14 cellular contexts compared by ENCODE assay signal in the genomic region with DNA sequence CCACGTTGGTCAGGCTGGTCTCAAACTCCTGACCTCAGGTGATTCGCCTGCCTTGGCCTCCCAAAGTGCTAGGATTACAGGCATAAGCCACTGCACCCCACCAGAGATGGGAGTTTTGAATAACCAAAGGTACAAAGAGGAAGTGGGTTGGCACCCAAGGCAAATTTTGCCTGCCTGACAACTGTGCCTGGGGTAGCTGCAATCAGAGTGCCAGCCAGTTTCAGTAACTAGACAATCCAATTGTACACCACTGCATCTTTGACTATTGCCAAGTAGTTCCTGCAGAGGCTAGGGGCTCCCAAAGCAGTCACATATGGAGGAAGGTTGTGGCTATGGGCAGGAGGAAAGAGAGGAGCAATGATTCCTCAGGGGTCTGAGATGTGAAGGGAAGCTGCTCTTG. TPM values are rescaled to one million over a fixed set of nuclear protein-coding genes. Genes with fewer than 3 reads are reported as not detected.
DNase-seq lines count a peak whose midpoint lies in the region; ATAC-seq and TF ChIP-seq lines count a peak whose summit lies in the region.
"Had no signal": no experiment of that assay in that cellular context is flagged by ENCODE, and none has a peak within 500 bp of the region (broad histone marks: within the 10 kb centered on the region; RNA-seq: fewer than 3 reads in every experiment).

No MANE protein-coding gene starts in this region.

- no peak for ATAC-seq in CD8-positive, alpha-beta T cell
- peak; percentile 25 for ATAC-seq in GM18909 (IDR thresholded peaks at IDR 0.05; ENCODE audit: poor library complexity, unreplicated experiment)
- peak; percentile 24 for ATAC-seq in HG03175 (IDR thresholded peaks at IDR 0.05; ENCODE audit: unreplicated experiment)
- ATAC-seq in activated naive CD8-positive, alpha-beta T cell treated with anti-CD3 and anti-CD28 coated beads, Interleukin-2, amount 10 ng/mL, durations not matched to agents 7 days and 5 days (ENCODE audit: low read depth) = no peak
- ATAC-seq in HG03097 (IDR thresholded peaks at IDR 0.05; ENCODE audit: low FRiP score, unreplicated experiment) = no peak
- no peak for ATAC-seq in psoas muscle
- ATAC-seq: PC-3 had no signal

- H3K36me3 Mint-ChIP-seq in CD8-positive, alpha-beta T cell = peaks cover 48% of the 10 kb centered on the region
- H3K36me3 Mint-ChIP-seq in activated naive CD8-positive, alpha-beta T cell treated with anti-CD3 and anti-CD28 coated beads, Interleukin-2, amount 10 ng/mL, durations not matched to agents 7 days and 5 days = peaks cover 12% of the 10 kb centered on the region
- H3K36me3 Mint-ChIP-seq: mesothelial cell of epicardium had no signal

- CTCF ChIA-PET in CD8-positive, alpha-beta T cell (lab: Charles Lee) = no interaction called here

- H3K27me3 ChIP-seq in CD8-positive, alpha-beta T cell (ENCODE audit: insufficient read depth, low read length) = no peaks in the 10 kb centered on the region
- H3K27me3 ChIP-seq in psoas muscle (ENCODE audit: insufficient read depth in 3 of 3, low read length in 2 of 3) = peaks cover 0 to 3% (median 0%) of the 10 kb centered on the region in 3 donors
- H3K27me3 ChIP-seq: hepatocyte had no signal

- H3K4me1 Mint-ChIP-seq in CD8-positive, alpha-beta T cell (ENCODE audit: low read depth) = peaks cover 29% of the 10 kb centered on the region
- peaks cover 21% of the 10 kb centered on the region for H3K4me1 Mint-ChIP-seq in activated naive CD8-positive, alpha-beta T cell treated with anti-CD3 and anti-CD28 coated beads, Interleukin-2, amount 10 ng/mL, durations not matched to agents 7 days and 5 days
- H3K4me1 Mint-ChIP-seq: mesothelial cell of epicardium had no signal

- in situ Hi-C loops in GM13976 (cut with MboI; ENCODE audit: low sequenced_read_pairs, unreplicated experiment) = no loop called here

- no peaks in the 10 kb centered on the region for H3K9me3 ChIP-seq in CD8-positive, alpha-beta T cell (ENCODE audit: low read length)
- H3K9me3 ChIP-seq in psoas muscle = no peaks in the 10 kb centered on the region

- H3K4me3 Mint-ChIP-seq in CD8-positive, alpha-beta T cell = no peak overlapping the region
- H3K4me3 Mint-ChIP-seq in activated naive CD8-positive, alpha-beta T cell treated with anti-CD3 and anti-CD28 coated beads, Interleukin-2, amount 10 ng/mL, durations not matched to agents 7 days and 5 days = no peak overlapping the region
- H3K4me3 Mint-ChIP-seq: endodermal cell, mesothelial cell of epicardium had no signal

- no peaks in the 10 kb centered on the region for H3K9me3 Mint-ChIP-seq in CD8-positive, alpha-beta T cell
- no peaks in the 10 kb centered on the region for H3K9me3 Mint-ChIP-seq in activated naive CD8-positive, alpha-beta T cell treated with anti-CD3 and anti-CD28 coated beads, Interleukin-2, amount 10 ng/mL, durations not matched to agents 7 days and 5 days
- H3K9me3 Mint-ChIP-seq: endodermal cell, mesothelial cell of epicardium had no signal

- H3K4me3 ChIP-seq in CD8-positive, alpha-beta T cell (ENCODE audit: low read depth, low read length) = no peak overlapping the region
- H3K4me3 ChIP-seq in psoas muscle = no peak overlapping the region
- H3K4me3 ChIP-seq: hepatocyte had no signal

- TF ChIP-seq CTCF in CD8-positive, alpha-beta T cell (IDR thresholded peaks at IDR 0.05) = no peak
- no peak for TF ChIP-seq CTCF in GM13976 (IDR thresholded peaks at IDR 0.05; ENCODE audit: borderline replicate concordance, control extremely low read depth, extremely low read depth, insufficient read depth, missing control alignments)
- no peak for TF ChIP-seq CTCF in psoas muscle (IDR thresholded peaks at IDR 0.05)

- POLR2A ChIA-PET in CD8-positive, alpha-beta T cell (lab: Charles Lee) = no interaction called here
- POLR2A ChIA-PET in activated naive CD8-positive, alpha-beta T cell treated with anti-CD3 and anti-CD28 coated beads, Interleukin-2, amount 10 ng/mL, durations not matched to agents 7 days and 5 days (lab: Charles Lee) = no interaction called here

- peaks cover 15% of the 10 kb centered on the region for H3K36me3 ChIP-seq in CD8-positive, alpha-beta T cell (ENCODE audit: insufficient read depth, low read length)
- no peaks in the 10 kb centered on the region for H3K36me3 ChIP-seq in psoas muscle (ENCODE audit: insufficient read depth in 1 of 2, low read depth in 1 of 2)

- 82 to 83% (median 83%) methylated on average over 2 of the region's 2 CpGs for WGBS in psoas muscle, 3 donors

- no peak overlapping the region for H3K27ac ChIP-seq in CD8-positive, alpha-beta T cell (ENCODE audit: low read depth, low read length)
- no peak overlapping the region for H3K27ac ChIP-seq in psoas muscle
- H3K27ac ChIP-seq: hepatocyte, VCaP had no signal

- peaks cover 26% of the 10 kb centered on the region for H3K4me1 ChIP-seq in CD8-positive, alpha-beta T cell (ENCODE audit: insufficient read depth, low read length)
- H3K4me1 ChIP-seq in psoas muscle = no peaks in the 10 kb centered on the region

- intact Hi-C loops in CD8-positive, alpha-beta T cell (cut with DNase I, micrococcal nuclease) = loop anchor here in 1 of 2 experiments (10.0 kb wide), 1 partner anchor 47 kb away; no protein-coding TSS in a partner anchor
- intact Hi-C loops in psoas muscle (cut with DNase I) = no loop called here

- H3K27me3 Mint-ChIP-seq in CD8-positive, alpha-beta T cell (ENCODE audit: low read depth) = no peaks in the 10 kb centered on the region
- H3K27me3 Mint-ChIP-seq in activated naive CD8-positive, alpha-beta T cell treated with anti-CD3 and anti-CD28 coated beads, Interleukin-2, amount 10 ng/mL, durations not matched to agents 7 days and 5 days = no peaks in the 10 kb centered on the region

- DNase-seq in CD8-positive, alpha-beta T cell = no peak
- DNase-seq in activated naive CD8-positive, alpha-beta T cell treated with anti-CD3 and anti-CD28 coated beads, Interleukin-2, amount 10 ng/mL, durations not matched to agents 7 days and 5 days = no peak
- DNase-seq in GM13976 (ENCODE audit: low spot score) (no peak), NCI-H1105 treated with DMSO at 0.1 percent for 48 hours (lab: John Stamatoyannopoulos, UW) (no peak), psoas muscle (no peak)
- DNase-seq: endodermal cell, NCI-H146, PC-3 had no signal

- peak overlapping the region; percentile 30 for H3K27ac Mint-ChIP-seq in CD8-positive, alpha-beta T cell
- H3K27ac Mint-ChIP-seq in activated naive CD8-positive, alpha-beta T cell treated with anti-CD3 and anti-CD28 coated beads, Interleukin-2, amount 10 ng/mL, durations not matched to agents 7 days and 5 days = peak overlapping the region; percentile 70
- H3K27ac Mint-ChIP-seq: endodermal cell, mesothelial cell of epicardium had no signal

RNA-seq across cellular contexts. Expression of gene ZC3H12D, which starts 16.6 kb away (rescaled TPM):
- 10 to 100 TPM; 45.9 to 50.0 TPM for total RNA-seq in CD8-positive, alpha-beta T cell
- total RNA-seq in activated naive CD8-positive, alpha-beta T cell treated with anti-CD3 and anti-CD28 coated beads, Interleukin-2, amount 10 ng/mL, durations not matched to agents 7 days and 5 days = 10 to 100 TPM; 25.5 to 27.0 TPM
- total RNA-seq in psoas muscle = under 1 TPM; 0.17 to 0.41 (median 0.26) TPM
- polyA plus RNA-seq in psoas muscle = under 1 TPM; 0.17 to 0.28 (median 0.26) TPM
- total RNA-seq: PC-3 had no signal

Comparison
In these comparisons a context has a peak if more than half of its experiments do, and no peak if none do; other contexts are left out.
1. ATAC-seq: peak in GM18909 (single experiment) and HG03175 (single experiment); none in CD8-positive, alpha-beta T cell (single experiment), activated naive CD8-positive, alpha-beta T cell treated with anti-CD3 and anti-CD28 coated beads, Interleukin-2, amount 10 ng/mL, durations not matched to agents 7 days and 5 days (single experiment), HG03097 (single experiment) and psoas muscle (0 of 4).
2. RNA of gene ZC3H12D, which starts 16.6 kb away (total RNA-seq): 45.9 to 50.0 TPM in CD8-positive, alpha-beta T cell and 25.5 to 27.0 TPM in activated naive CD8-positive, alpha-beta T cell treated with anti-CD3 and anti-CD28 coated beads, Interleukin-2, amount 10 ng/mL, durations not matched to agents 7 days and 5 days; 0.17 to 0.41 TPM in psoas muscle; every median in the first group is over 10 times any median in the second.